Comparison of ENCODE assay signal across 2 cellular contexts in the genomic region with DNA sequence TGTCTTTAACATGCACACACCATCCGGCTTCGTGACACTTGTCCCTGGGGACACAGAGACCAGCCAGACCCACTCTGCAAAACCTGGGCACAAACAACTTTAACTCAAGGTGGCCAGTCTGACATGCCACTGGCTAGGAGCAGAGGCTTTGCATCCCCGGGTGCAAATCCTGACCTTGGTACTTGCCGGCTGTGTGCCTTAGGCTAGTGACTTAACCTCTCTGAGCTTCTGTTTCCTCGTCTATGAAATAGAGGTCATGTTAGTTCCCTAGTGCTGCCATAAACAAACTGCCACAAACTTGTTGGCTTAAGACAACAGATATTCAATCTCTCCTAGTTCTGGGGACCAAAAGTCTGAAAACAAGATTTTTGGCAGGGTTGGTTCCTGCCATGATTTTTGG.
TF ChIP-seq lines count a peak whose summit lies in the region.

No MANE protein-coding gene starts in this region.

TF ChIP-seq in K562, 482 proteins besides CTCF, POLR2A, EP300 and RAD21 (continued from another document):
- TF ChIP-seq SRSF9 (IDR thresholded peaks at IDR 0.05; ENCODE audit: borderline replicate concordance, low read depth, low read length) (no peak), HCFC1 (IDR thresholded peaks at IDR 0.05; ENCODE audit: low read depth, low read length) (no peak), KDM1A (IDR thresholded peaks at IDR 0.05) (0 out of 4 replicates have a peak, but pooled peaks of 1 of the 2 experiments have one; percentile 4), HDGF (IDR thresholded peaks at IDR 0.05) (no peak), ASH1L (IDR thresholded peaks at IDR 0.05; ENCODE audit: borderline replicate concordance, low read depth, partially characterized antibody) (no peak), TAF9B (IDR thresholded peaks at IDR 0.05; ENCODE audit: partially characterized antibody) (no peak), ZNF239 (CRISPR knock-in tag; IDR thresholded peaks at IDR 0.05) (no peak), COPS2 (conservative IDR thresholded peaks at IDR 0.05) (no peak), BCOR (IDR thresholded peaks at IDR 0.05) (0 out of 2 replicates have a peak, but pooled peaks have one; percentile 54), BMI1 (IDR thresholded peaks at IDR 0.05; ENCODE audit: low read length) (no peak), SFPQ (IDR thresholded peaks at IDR 0.05; ENCODE audit: low read depth, low read length) (no peak), BCL6 (CRISPR knock-in tag; IDR thresholded peaks at IDR 0.05) (no peak), ZBTB1 (CRISPR knock-in tag; IDR thresholded peaks at IDR 0.05; ENCODE audit: borderline replicate concordance, low read depth) (no peak), ESRRB (CRISPR knock-in tag; IDR thresholded peaks at IDR 0.05; ENCODE audit: borderline replicate concordance) (no peak), RBM25 (IDR thresholded peaks at IDR 0.05; ENCODE audit: low read depth, low read length, severe bottlenecking) (peak; percentile 63)
- TF ChIP-seq, protein P1, sequence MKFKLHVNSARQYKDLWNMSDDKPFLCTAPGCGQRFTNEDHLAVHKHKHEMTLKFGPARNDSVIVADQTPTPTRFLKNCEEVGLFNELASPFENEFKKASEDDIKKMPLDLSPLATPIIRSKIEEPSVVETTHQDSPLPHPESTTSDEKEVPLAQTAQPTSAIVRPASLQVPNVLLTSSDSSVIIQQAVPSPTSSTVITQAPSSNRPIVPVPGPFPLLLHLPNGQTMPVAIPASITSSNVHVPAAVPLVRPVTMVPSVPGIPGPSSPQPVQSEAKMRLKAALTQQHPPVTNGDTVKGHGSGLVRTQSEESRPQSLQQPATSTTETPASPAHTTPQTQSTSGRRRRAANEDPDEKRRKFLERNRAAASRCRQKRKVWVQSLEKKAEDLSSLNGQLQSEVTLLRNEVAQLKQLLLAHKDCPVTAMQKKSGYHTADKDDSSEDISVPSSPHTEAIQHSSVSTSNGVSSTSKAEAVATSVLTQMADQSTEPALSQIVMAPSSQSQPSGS (CRISPR knock-in tag; IDR thresholded peaks at IDR 0.05) = no peak
TF ChIP-seq in K562: peak in this region for 4.

TF ChIP-seq in liver, 16 proteins besides CTCF, POLR2A, EP300 and RAD21:
- TF ChIP-seq, protein P2, sequence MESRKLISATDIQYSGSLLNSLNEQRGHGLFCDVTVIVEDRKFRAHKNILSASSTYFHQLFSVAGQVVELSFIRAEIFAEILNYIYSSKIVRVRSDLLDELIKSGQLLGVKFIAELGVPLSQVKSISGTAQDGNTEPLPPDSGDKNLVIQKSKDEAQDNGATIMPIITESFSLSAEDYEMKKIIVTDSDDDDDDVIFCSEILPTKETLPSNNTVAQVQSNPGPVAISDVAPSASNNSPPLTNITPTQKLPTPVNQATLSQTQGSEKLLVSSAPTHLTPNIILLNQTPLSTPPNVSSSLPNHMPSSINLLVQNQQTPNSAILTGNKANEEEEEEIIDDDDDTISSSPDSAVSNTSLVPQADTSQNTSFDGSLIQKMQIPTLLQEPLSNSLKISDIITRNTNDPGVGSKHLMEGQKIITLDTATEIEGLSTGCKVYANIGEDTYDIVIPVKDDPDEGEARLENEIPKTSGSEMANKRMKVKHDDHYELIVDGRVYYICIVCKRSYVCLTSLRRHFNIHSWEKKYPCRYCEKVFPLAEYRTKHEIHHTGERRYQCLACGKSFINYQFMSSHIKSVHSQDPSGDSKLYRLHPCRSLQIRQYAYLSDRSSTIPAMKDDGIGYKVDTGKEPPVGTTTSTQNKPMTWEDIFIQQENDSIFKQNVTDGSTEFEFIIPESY (IDR thresholded peaks at IDR 0.05) = no peak
- TF ChIP-seq EGR1 (IDR thresholded peaks at IDR 0.05; ENCODE audit: low read depth in 2 of 2) = no peak
- no peak for TF ChIP-seq SP1 (IDR thresholded peaks at IDR 0.05)
- TF ChIP-seq NR2F2 (IDR thresholded peaks at IDR 0.05) = no peak
- no peak for TF ChIP-seq HNF4A (conservative IDR thresholded peaks at IDR 0.05)
- TF ChIP-seq REST (IDR thresholded peaks at IDR 0.05) = no peak
- no peak for TF ChIP-seq HNF4G (IDR thresholded peaks at IDR 0.05)
- no peak for TF ChIP-seq GABPA (IDR thresholded peaks at IDR 0.05 in 1 of 2, conservative IDR thresholded peaks at IDR 0.05 in 1 of 2)
- no peak for TF ChIP-seq FOXA2 (IDR thresholded peaks at IDR 0.05)
- TF ChIP-seq TAF1 (conservative IDR thresholded peaks at IDR 0.05) = no peak
- TF ChIP-seq, protein P3, sequence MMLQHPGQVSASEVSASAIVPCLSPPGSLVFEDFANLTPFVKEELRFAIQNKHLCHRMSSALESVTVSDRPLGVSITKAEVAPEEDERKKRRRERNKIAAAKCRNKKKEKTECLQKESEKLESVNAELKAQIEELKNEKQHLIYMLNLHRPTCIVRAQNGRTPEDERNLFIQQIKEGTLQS (IDR thresholded peaks at IDR 0.05) = no peak
- TF ChIP-seq MAX (IDR thresholded peaks at IDR 0.05) = no peak
- TF ChIP-seq YY1 (IDR thresholded peaks at IDR 0.05) = no peak
